15 cellular contexts compared by ENCODE assay signal in genomic region chr7:13628231-13629001, GRCh38.
A peak's percentile ranks its signal among the peaks of the same experiment; 100 is the strongest.
DNase-seq lines count a peak whose midpoint lies in the region; ATAC-seq and TF ChIP-seq lines count a peak whose summit lies in the region.
"Had no signal": no experiment of that assay in that cellular context is flagged by ENCODE, and none has a peak within 500 bp of the region (broad histone marks: within the 10 kb centered on the region; RNA-seq: fewer than 3 reads in every experiment).

No MANE protein-coding gene starts in this region.

- H3K18ac ChIP-seq in mesenchymal stem cell (ENCODE audit: low read depth in 1 of 2, low read length in 2 of 2), result no peak overlapping the region

- WGBS in mesenchymal stem cell, result 92% methylated on average over 6 of the region's 6 CpGs

- DNase-seq in EH (ENCODE audit: low read depth) (peak; percentile 2), LHCN-M2 (ENCODE audit: low read depth) (peak; percentile 82), brain microvascular endothelial cell (peak; percentile 87), mesenchymal stem cell (peak; percentile 67), UCSD-AML1 (lab: John Stamatoyannopoulos, UW; ENCODE audit: unreplicated experiment) (no peak), GM19238 (ENCODE audit: insufficient read length, low spot score) (no peak), DMS79 treated with DMSO at 0.1 percent for 48 hours (lab: John Stamatoyannopoulos, UW) (no peak)
- DNase-seq: activated CD4-positive, alpha-beta T cell treated with anti-CD3 and anti-CD28 coated beads, Interleukin-2, amount 50 U/mL, for 4 hours; COR-L47; MV-4-11; nucleus accumbens; substantia nigra had no signal

- no peak for ATAC-seq in HG03280 (IDR thresholded peaks at IDR 0.05; ENCODE audit: unreplicated experiment)
- ATAC-seq: HCT116 had no signal

- H2BK5ac ChIP-seq in mesenchymal stem cell (ENCODE audit: low read depth, low read length, poor library complexity, severe bottlenecking), result no peak overlapping the region

- H2AK5ac ChIP-seq in mesenchymal stem cell (ENCODE audit: low read length, severe bottlenecking), result no peak overlapping the region

- H2BK15ac ChIP-seq in mesenchymal stem cell (ENCODE audit: low read depth, poor library complexity, severe bottlenecking), result no peak overlapping the region

- no peak overlapping the region for H4K91ac ChIP-seq in mesenchymal stem cell (ENCODE audit: low read length)

- H2BK12ac ChIP-seq in mesenchymal stem cell (ENCODE audit: low read length in 2 of 2), result no peak overlapping the region

- no peak overlapping the region for H2AFZ ChIP-seq in mesenchymal stem cell (ENCODE audit: low read depth, low read length)

- H3K9ac ChIP-seq in mesenchymal stem cell (ENCODE audit: low read length), result no peak overlapping the region

- H3K27ac ChIP-seq in brain microvascular endothelial cell, result peak overlapping the region; percentile 73
- H3K27ac ChIP-seq in mesenchymal stem cell (ENCODE audit: low read length, poor library complexity, severe bottlenecking), result peak overlapping the region; percentile 35

- H3K27me3 ChIP-seq in brain microvascular endothelial cell (replicated peaks) (no peaks in the 10 kb centered on the region), mesenchymal stem cell (ENCODE audit: control insufficient read depth in 1 of 2, insufficient read depth in 1 of 2, low read length in 2 of 2) (no peaks in the 10 kb centered on the region)

- no peak overlapping the region for H3K4me2 ChIP-seq in mesenchymal stem cell (ENCODE audit: low read length, poor library complexity, severe bottlenecking)
- H3K4me2 ChIP-seq: smooth muscle cell had no signal

- no peak overlapping the region for H3K23ac ChIP-seq in mesenchymal stem cell (ENCODE audit: low read length in 2 of 2)

- H3K79me1 ChIP-seq in mesenchymal stem cell (replicated peaks; ENCODE audit: low read length, poor library complexity, severe bottlenecking), result no peaks in the 10 kb centered on the region

- H3K9me3 ChIP-seq in mesenchymal stem cell (ENCODE audit: control insufficient read depth, low read length), result peaks cover 5% of the 10 kb centered on the region

- H2BK120ac ChIP-seq in mesenchymal stem cell (ENCODE audit: low read depth, low read length), result no peak overlapping the region

- H3K4me3 ChIP-seq in brain microvascular endothelial cell (ENCODE audit: low read depth, low read length), result no peak overlapping the region
- H3K4me3 ChIP-seq in mesenchymal stem cell (ENCODE audit: insufficient read depth in 1 of 2, low read depth in 1 of 2, low read length in 2 of 2), result no peak overlapping the region
- H3K4me3 ChIP-seq: smooth muscle cell had no signal

- H3K36me3 ChIP-seq in brain microvascular endothelial cell (replicated peaks) (no peaks in the 10 kb centered on the region), mesenchymal stem cell (ENCODE audit: control insufficient read depth in 1 of 2, insufficient read depth in 2 of 2, low read depth in 1 of 2, low read length in 2 of 2) (no peaks in the 10 kb centered on the region)

- no peak for TF ChIP-seq CTCF in brain microvascular endothelial cell (IDR thresholded peaks at IDR 0.05; ENCODE audit: low read depth, low read length, missing control alignments)

- H3K4me1 ChIP-seq in mesenchymal stem cell (ENCODE audit: control insufficient read depth, insufficient read depth, low read depth, low read length), result peaks cover 2% of the 10 kb centered on the region

- no peak overlapping the region for H3K4ac ChIP-seq in mesenchymal stem cell (ENCODE audit: low read depth in 1 of 2, low read length in 2 of 2)

- in situ Hi-C loops in brain microvascular endothelial cell (cut with HindIII; ENCODE audit: low pct_ligation_motif_present, low sequenced_read_pairs), result no loop called here

- no peak overlapping the region for H4K8ac ChIP-seq in mesenchymal stem cell (ENCODE audit: low read length)

- H3K14ac ChIP-seq in mesenchymal stem cell (ENCODE audit: low read length in 2 of 2), result no peak overlapping the region

Comparison
In these comparisons a context has a peak if more than half of its experiments do, and no peak if none do; other contexts are left out.
1. DNase-seq: peak in EH (single experiment), LHCN-M2 (single experiment), brain microvascular endothelial cell (single experiment) and mesenchymal stem cell (single experiment); none in UCSD-AML1 (single experiment), GM19238 (single experiment) and DMS79 treated with DMSO at 0.1 percent for 48 hours (single experiment).